16 cellular contexts compared by ENCODE assay signal in the genomic region with DNA sequence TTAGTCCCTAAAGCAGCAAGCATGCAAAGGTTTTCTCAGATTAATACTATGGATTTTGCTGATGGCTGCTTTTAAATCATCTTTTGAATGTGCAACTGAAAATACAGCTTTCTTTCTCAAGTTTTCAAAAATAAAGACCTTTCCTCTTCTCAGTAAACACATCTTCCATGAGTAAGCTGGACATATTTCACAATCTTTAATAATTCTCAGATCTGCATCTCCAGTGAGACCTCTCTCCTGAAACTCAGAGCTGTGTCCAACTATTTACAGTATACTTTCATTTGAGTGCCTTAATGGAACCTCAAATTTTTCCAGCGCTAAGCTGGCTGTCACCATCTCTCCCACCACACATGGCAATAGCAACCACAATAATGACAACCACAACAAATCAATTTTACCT.
"Had no signal": no experiment of that assay in that cellular context is flagged by ENCODE, and none has a peak within 500 bp of the region (broad histone marks: within the 10 kb centered on the region; RNA-seq: fewer than 3 reads in every experiment).

No MANE protein-coding gene starts in this region.

- DNase-seq: activated CD4-positive, CD25-positive, alpha-beta regulatory T cell treated with anti-CD3 and anti-CD28 coated beads, Interleukin-2, amount 50 U/mL, for 72 hours; activated naive CD4-positive, alpha-beta T cell treated with anti-CD3 and anti-CD28 coated beads, Interleukin-2, amount 50 U/mL, for 16 hours; activated T-cell treated with anti-CD3 and anti-CD28 coated beads for 4 hours; brain microvascular endothelial cell; cortex of kidney; effector CD8-positive, alpha-beta T cell; esophagus squamous epithelium; left lung; mammary epithelial cell; mucosa of descending colon; natural killer cell; stimulated activated CD4-positive, alpha-beta T cell treated with anti-CD3 and anti-CD28 coated beads, Interleukin-2, amount 100 ng/mL, for 48 hours; T1000 had no signal

- H3K4me3 ChIP-seq: esophagus squamous epithelium, gastroesophageal sphincter, left lung, mucosa of descending colon had no signal

- ATAC-seq: activated T-helper 17 cell treated with anti-CD3 and anti-CD28 coated beads, Interleukin-2, amount 50 U/mL, for 72 hours; gastroesophageal sphincter; left lung; mucosa of descending colon; natural killer cell; stimulated activated memory B cell treated with anti-CD40 and anti-IgM and Interleukin-4, amounts not matched to agents 10 μg/mL and 1 μg/mL and 100 μg/mL, for 72 hours had no signal
